Comparison of ENCODE assay signal across 9 cellular contexts in genomic region chr17:58960068-58960467, GRCh38.
DNase-seq lines count a peak whose midpoint lies in the region; ATAC-seq and TF ChIP-seq lines count a peak whose summit lies in the region.
"Had no signal": no experiment of that assay in that cellular context is flagged by ENCODE, and none has a peak within 500 bp of the region (broad histone marks: within the 10 kb centered on the region; RNA-seq: fewer than 3 reads in every experiment).

No MANE protein-coding gene starts in this region.

- no peak overlapping the region for H3K4me3 Mint-ChIP-seq in activated T-cell treated with anti-CD3 and anti-CD28 coated beads, Interleukin-2, amount 50 U/mL, for 4 hours
- H3K4me3 Mint-ChIP-seq in progenitor cell of endocrine pancreas (ENCODE audit: low read depth) = no peak overlapping the region
- H3K4me3 Mint-ChIP-seq: brain had no signal

- CTCF ChIA-PET in BJ (lab: Yijun Ruan, JAX) = interaction anchor here (1.2 to 1.7 kb wide), 2 partner anchors 43 to 45 kb away, joined by 5 read pairs; no protein-coding TSS in a partner anchor

- no peak overlapping the region for H3K27ac Mint-ChIP-seq in progenitor cell of endocrine pancreas

- no peaks in the 10 kb centered on the region for H3K27me3 ChIP-seq in BJ (ENCODE audit: control insufficient read depth, insufficient read depth, low read length)

- no peaks in the 10 kb centered on the region for H3K36me3 ChIP-seq in BJ (ENCODE audit: control insufficient read depth, insufficient read depth, low read length)

- TF ChIP-seq CTCF in BJ (IDR thresholded peaks at IDR 0.05; ENCODE audit: insufficient read depth, low read depth, low read length) (peak; percentile 19; the same call in 1 of the 2 replicates), progenitor cell of endocrine pancreas (IDR thresholded peaks at IDR 0.05; ENCODE audit: unreplicated experiment) (no peak)

- POLR2A ChIA-PET in BJ (lab: Charles Lee) = no interaction called here

- H3K4me1 Mint-ChIP-seq in activated T-cell treated with anti-CD3 and anti-CD28 coated beads, Interleukin-2, amount 50 U/mL, for 4 hours (ENCODE audit: low read depth) = no peaks in the 10 kb centered on the region
- peaks cover 5% of the 10 kb centered on the region for H3K4me1 Mint-ChIP-seq in progenitor cell of endocrine pancreas (ENCODE audit: low read depth)

- H3K4me3 ChIP-seq in BJ (ENCODE audit: low read depth, low read length) = no peak overlapping the region

- H3K27me3 Mint-ChIP-seq in activated T-cell treated with anti-CD3 and anti-CD28 coated beads, Interleukin-2, amount 50 U/mL, for 4 hours (ENCODE audit: low read depth) = peaks cover 7% of the 10 kb centered on the region
- H3K27me3 Mint-ChIP-seq in progenitor cell of endocrine pancreas = no peaks in the 10 kb centered on the region

- H3K36me3 Mint-ChIP-seq in activated T-cell treated with anti-CD3 and anti-CD28 coated beads, Interleukin-2, amount 50 U/mL, for 4 hours (ENCODE audit: insufficient read depth) = no peaks in the 10 kb centered on the region
- H3K36me3 Mint-ChIP-seq in progenitor cell of endocrine pancreas (ENCODE audit: insufficient read depth) = no peaks in the 10 kb centered on the region

- no peaks in the 10 kb centered on the region for H3K9me3 Mint-ChIP-seq in activated T-cell treated with anti-CD3 and anti-CD28 coated beads, Interleukin-2, amount 50 U/mL, for 4 hours
- H3K9me3 Mint-ChIP-seq in progenitor cell of endocrine pancreas (ENCODE audit: low read depth) = no peaks in the 10 kb centered on the region

- ATAC-seq in SK-N-SH treated with all-trans-retinoic acid at 6 μM for 48 hours (peak; percentile 63), HG03521 (IDR thresholded peaks at IDR 0.05; ENCODE audit: unreplicated experiment) (no peak)
- ATAC-seq in activated T-cell treated with anti-CD3 and anti-CD28 coated beads, Interleukin-2, amount 50 U/mL, for 4 hours = no peak

- peak; percentile 5 for DNase-seq in BJ (ENCODE audit: low read depth)
- peak; percentile 20 for DNase-seq in HS-27A (ENCODE audit: low read depth)
- DNase-seq in inferior parietal cortex (ENCODE audit: extremely low spot score) = peak; percentile 20
- DNase-seq in activated T-cell treated with anti-CD3 and anti-CD28 coated beads, Interleukin-2, amount 50 U/mL, for 4 hours = no peak
- DNase-seq in progenitor cell of endocrine pancreas (ENCODE audit: low spot score, unreplicated experiment) = no peak
- no peak for DNase-seq in CD1c-positive myeloid dendritic cell (ENCODE audit: extremely low spot score)

TF ChIP-seq in SK-N-SH treated with all-trans-retinoic acid at 6 μM for 48 hours, 23 proteins besides CTCF, POLR2A, EP300 and RAD21:
- TF ChIP-seq GLIS3 (CRISPR knock-in tag; IDR thresholded peaks at IDR 0.05) (no peak), ZNF8 (CRISPR knock-in tag; IDR thresholded peaks at IDR 0.05) (no peak), CREB5 (CRISPR knock-in tag; IDR thresholded peaks at IDR 0.05; ENCODE audit: low read depth) (no peak), ZC3H10 (CRISPR knock-in tag; IDR thresholded peaks at IDR 0.05) (no peak)

Comparison
In these comparisons a context has a peak if more than half of its experiments do, and no peak if none do; other contexts are left out.
1. DNase-seq: peak in BJ (single experiment), HS-27A (single experiment) and inferior parietal cortex (single experiment); none in activated T-cell treated with anti-CD3 and anti-CD28 coated beads, Interleukin-2, amount 50 U/mL, for 4 hours (single experiment), progenitor cell of endocrine pancreas (single experiment) and CD1c-positive myeloid dendritic cell (single experiment).